In the genomic region with DNA sequence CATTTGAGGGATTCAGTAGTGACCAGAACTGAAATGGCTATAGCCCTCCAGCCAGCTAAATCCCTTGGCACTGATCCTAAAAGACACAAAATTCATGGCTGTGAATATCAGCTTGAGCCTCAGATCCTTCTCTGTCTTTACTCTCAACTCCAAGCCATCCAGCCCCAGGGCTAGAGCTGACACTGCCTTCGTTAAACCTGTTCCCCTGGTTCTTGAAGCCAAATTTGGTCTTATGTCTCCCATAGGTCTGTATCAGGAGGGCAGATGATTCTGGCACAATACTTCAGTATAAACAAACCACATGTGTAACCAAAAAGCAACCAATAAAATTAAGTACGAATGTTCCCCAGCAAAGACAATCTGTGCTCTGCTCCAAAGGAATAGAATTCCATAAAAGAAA, we compare ENCODE assay signal across 23 cellular contexts.
"Had no signal": no experiment of that assay in that cellular context is flagged by ENCODE, and none has a peak within 500 bp of the region (broad histone marks: within the 10 kb centered on the region; RNA-seq: fewer than 3 reads in every experiment).

No MANE protein-coding gene starts in this region.

- H3K4me1 Mint-ChIP-seq: activated CD4-positive, alpha-beta memory T cell treated with anti-CD3 and anti-CD28 coated beads, Interleukin-2, amount 10 ng/mL, durations not matched to agents 7 days and 5 days; activated CD4-positive, alpha-beta T cell treated with anti-CD3 and anti-CD28 coated beads, Interleukin-2, amount 10 ng/mL, durations not matched to agents 7 days and 5 days; activated naive CD4-positive, alpha-beta T cell treated with anti-CD3 and anti-CD28 coated beads, Interleukin-2, amount 10 ng/mL, durations not matched to agents 7 days and 5 days; activated naive CD8-positive, alpha-beta T cell treated with anti-CD3 and anti-CD28 coated beads for 36 hours had no signal

- DNase-seq: activated CD4-positive, alpha-beta memory T cell treated with anti-CD3 and anti-CD28 coated beads, Interleukin-2, amount 10 ng/mL, durations not matched to agents 7 days and 5 days; activated CD4-positive, alpha-beta T cell treated with anti-CD3 and anti-CD28 coated beads, Interleukin-2, amount 10 ng/mL, durations not matched to agents 7 days and 5 days; activated CD4-positive, CD25-positive, alpha-beta regulatory T cell; activated gamma-delta T cell treated with Interleukin-2 at 50 U/mL for 16 hours; activated naive CD4-positive, alpha-beta T cell treated with anti-CD3 and anti-CD28 coated beads, Interleukin-2, amount 10 ng/mL, durations not matched to agents 7 days and 5 days; activated naive CD8-positive, alpha-beta T cell treated with anti-CD3 and anti-CD28 coated beads for 36 hours; activated T-cell treated with anti-CD3 and anti-CD28 coated beads for 4 hours; activated T-cell treated with anti-CD3 and anti-CD28 coated beads, Interleukin-2, amount 50 U/mL, for 72 hours; adrenal gland; anterior cingulate cortex; central memory CD4-positive, alpha-beta T cell; NCI-H1105 treated with DMSO at 0.1 percent for 48 hours; NCI-H1436 treated with DMSO at 0.1 percent for 48 hours; NCI-H187; NCI-H2081; NCI-H2171; NCI-H345; NCI-H510A; NCI-H526 treated with DMSO at 0.1 percent for 48 hours; T-helper 9 cell had no signal

- H3K27ac ChIP-seq: adrenal gland had no signal

- H3K9me3 Mint-ChIP-seq: activated CD4-positive, alpha-beta memory T cell treated with anti-CD3 and anti-CD28 coated beads, Interleukin-2, amount 10 ng/mL, durations not matched to agents 7 days and 5 days; activated CD4-positive, alpha-beta T cell treated with anti-CD3 and anti-CD28 coated beads, Interleukin-2, amount 10 ng/mL, durations not matched to agents 7 days and 5 days; activated naive CD8-positive, alpha-beta T cell treated with anti-CD3 and anti-CD28 coated beads for 36 hours; activated T-cell treated with anti-CD3 and anti-CD28 coated beads, Interleukin-2, amount 50 U/mL, for 72 hours; activated T-helper 2 cell treated with anti-CD3 and anti-CD28 coated beads, Interferon-gamma antibody, Interleukin-2, Interleukin-4, amounts not matched to agents 10 μg/mL and 5 μg/mL and 100 μg/mL, durations not matched to agents 14 hours and 24 hours and 36 hours; T-helper 1 cell treated with Interleukin-12 subunit alpha and Interleukin-12 subunit beta and Interleukin-4 antibody, amounts not matched to agents 30 μg/mL and 1 μg/mL, for 36 hours had no signal

- H3K27me3 ChIP-seq: adrenal gland had no signal

- H3K4me1 ChIP-seq: adrenal gland had no signal

- H3K4me3 Mint-ChIP-seq: activated CD4-positive, alpha-beta memory T cell treated with anti-CD3 and anti-CD28 coated beads, Interleukin-2, amount 10 ng/mL, durations not matched to agents 7 days and 5 days; activated CD4-positive, alpha-beta T cell treated with anti-CD3 and anti-CD28 coated beads, Interleukin-2, amount 10 ng/mL, durations not matched to agents 7 days and 5 days; activated naive CD4-positive, alpha-beta T cell treated with anti-CD3 and anti-CD28 coated beads, Interleukin-2, amount 10 ng/mL, durations not matched to agents 7 days and 5 days; activated naive CD8-positive, alpha-beta T cell treated with anti-CD3 and anti-CD28 coated beads for 36 hours; activated T-cell treated with anti-CD3 and anti-CD28 coated beads, Interleukin-2, amount 50 U/mL, for 72 hours; T-helper 1 cell treated with Interleukin-12 subunit alpha and Interleukin-12 subunit beta and Interleukin-4 antibody, amounts not matched to agents 30 μg/mL and 1 μg/mL, for 36 hours had no signal

- H3K4me3 ChIP-seq: adrenal gland had no signal

- ATAC-seq: activated T-cell treated with anti-CD3 and anti-CD28 coated beads, Interleukin-2, amount 50 U/mL, for 72 hours; Right ventricle myocardium inferior had no signal

- H3K36me3 ChIP-seq: adrenal gland had no signal

- H3K9me3 ChIP-seq: adrenal gland had no signal

- H3K27me3 Mint-ChIP-seq: activated CD4-positive, alpha-beta memory T cell treated with anti-CD3 and anti-CD28 coated beads, Interleukin-2, amount 10 ng/mL, durations not matched to agents 7 days and 5 days; activated CD4-positive, alpha-beta T cell treated with anti-CD3 and anti-CD28 coated beads, Interleukin-2, amount 10 ng/mL, durations not matched to agents 7 days and 5 days; activated naive CD4-positive, alpha-beta T cell treated with anti-CD3 and anti-CD28 coated beads, Interleukin-2, amount 10 ng/mL, durations not matched to agents 7 days and 5 days; activated naive CD8-positive, alpha-beta T cell treated with anti-CD3 and anti-CD28 coated beads for 36 hours had no signal

- H3K27ac Mint-ChIP-seq: activated CD4-positive, alpha-beta memory T cell treated with anti-CD3 and anti-CD28 coated beads, Interleukin-2, amount 10 ng/mL, durations not matched to agents 7 days and 5 days; activated CD4-positive, alpha-beta T cell treated with anti-CD3 and anti-CD28 coated beads, Interleukin-2, amount 10 ng/mL, durations not matched to agents 7 days and 5 days; activated naive CD4-positive, alpha-beta T cell treated with anti-CD3 and anti-CD28 coated beads, Interleukin-2, amount 10 ng/mL, durations not matched to agents 7 days and 5 days; activated naive CD8-positive, alpha-beta T cell treated with anti-CD3 and anti-CD28 coated beads for 36 hours; activated T-cell treated with anti-CD3 and anti-CD28 coated beads, Interleukin-2, amount 50 U/mL, for 72 hours; activated T-helper 2 cell treated with anti-CD3 and anti-CD28 coated beads, Interferon-gamma antibody, Interleukin-2, Interleukin-4, amounts not matched to agents 10 μg/mL and 5 μg/mL and 100 μg/mL, durations not matched to agents 14 hours and 24 hours and 36 hours; T-helper 1 cell treated with Interleukin-12 subunit alpha and Interleukin-12 subunit beta and Interleukin-4 antibody, amounts not matched to agents 30 μg/mL and 1 μg/mL, for 36 hours had no signal

- H3K36me3 Mint-ChIP-seq: activated naive CD4-positive, alpha-beta T cell treated with anti-CD3 and anti-CD28 coated beads, Interleukin-2, amount 10 ng/mL, durations not matched to agents 7 days and 5 days; activated naive CD8-positive, alpha-beta T cell treated with anti-CD3 and anti-CD28 coated beads for 36 hours had no signal
